18 cellular contexts compared by ENCODE assay signal in genomic region chr2:229417176-229417575, GRCh38.
DNase-seq lines count a peak whose midpoint lies in the region; ATAC-seq and TF ChIP-seq lines count a peak whose summit lies in the region.
"Had no signal": no experiment of that assay in that cellular context is flagged by ENCODE, and none has a peak within 500 bp of the region (broad histone marks: within the 10 kb centered on the region; RNA-seq: fewer than 3 reads in every experiment).

No MANE protein-coding gene starts in this region.

- H3K27me3 ChIP-seq in heart right ventricle (no peaks in the 10 kb centered on the region), sigmoid colon (no peaks in the 10 kb centered on the region), vagina (no peaks in the 10 kb centered on the region)

- no peak for DNase-seq in heart right ventricle
- DNase-seq in cardiac septum (ENCODE audit: low spot score): no peak
- peak; percentile 67 for DNase-seq in fibroblast of pulmonary artery (ENCODE audit: low read depth)
- DNase-seq in sigmoid colon: no peak
- no peak for DNase-seq in vagina (ENCODE audit: extremely low spot score in 2 of 2)
- no peak for DNase-seq in HuH-7 (ENCODE audit: low spot score)
- DNase-seq in NCI-H2227 treated with DMSO at 0.1 percent for 48 hours (lab: John Stamatoyannopoulos, UW): no peak
- no peak for DNase-seq in cortex of kidney (lab: John Stamatoyannopoulos, UW)
- DNase-seq: activated CD4-positive, alpha-beta T cell treated with anti-CD3 and anti-CD28 coated beads, Interleukin-2, amount 50 U/mL, for 48 hours; activated naive CD8-positive, alpha-beta T cell treated with anti-CD3 and anti-CD28 coated beads, Interleukin-2, amount 10 ng/mL, durations not matched to agents 7 days and 5 days; activated T-cell treated with anti-CD3 and anti-CD28 coated beads, Interleukin-2, amount 50 U/mL, for 1 hour; islet precursor cell; NCI-H2171; NK-92 treated with Interleukin-12 subunit alpha and Interleukin-12 subunit beta, amount 100 ng/mL, for 24 hours; T-cell had no signal

- no peaks in the 10 kb centered on the region for H3K36me3 ChIP-seq in heart right ventricle
- H3K36me3 ChIP-seq in sigmoid colon: no peaks in the 10 kb centered on the region
- no peaks in the 10 kb centered on the region for H3K36me3 ChIP-seq in vagina

- TF ChIP-seq EP300 in sigmoid colon (IDR thresholded peaks at IDR 0.05): no peak

- H3K4me3 ChIP-seq in heart right ventricle (no peak overlapping the region), fibroblast of pulmonary artery (replicated peaks; ENCODE audit: low read depth, low read length) (no peak overlapping the region), sigmoid colon (no peak overlapping the region), vagina (no peak overlapping the region)
- H3K4me3 ChIP-seq: K562, skin epidermis had no signal

- TF ChIP-seq POLR2A in sigmoid colon (IDR thresholded peaks at IDR 0.05) (no peak), vagina (IDR thresholded peaks at IDR 0.05) (no peak)

- TF ChIP-seq CTCF in heart right ventricle (IDR thresholded peaks at IDR 0.05): no peak
- TF ChIP-seq CTCF in fibroblast of pulmonary artery (IDR thresholded peaks at IDR 0.05; ENCODE audit: low read length, missing control alignments): no peak
- no peak for TF ChIP-seq CTCF in sigmoid colon (IDR thresholded peaks at IDR 0.05)
- no peak for TF ChIP-seq CTCF in vagina (IDR thresholded peaks at IDR 0.05)

- H3K27ac ChIP-seq in heart right ventricle: peak overlapping the region in 9 of 10 donors; percentile 36 to 74 (median 56)
- peak overlapping the region; percentile 54 to 76 (median 66) for H3K27ac ChIP-seq in sigmoid colon
- peak overlapping the region; percentile 72 for H3K27ac ChIP-seq in vagina

- 45 to 46% methylated on average over 8 of the region's 8 CpGs for WGBS in heart right ventricle, 2 donors
- 74 to 75% methylated on average over 8 of the region's 8 CpGs for WGBS in sigmoid colon, 2 donors

- no peak for ATAC-seq in heart right ventricle
- ATAC-seq: K562; stimulated activated effector memory CD8-positive, alpha-beta T cell treated with anti-CD3 and anti-CD28 coated beads, Interleukin-12 subunit alpha, Interleukin-12 subunit beta, amount 100 ng/mL, for 72 hours; T-cell had no signal

- H3K9me3 ChIP-seq in heart right ventricle: peaks cover 0 to 7% (median 0%) of the 10 kb centered on the region in 11 donors
- H3K9me3 ChIP-seq in sigmoid colon: no peaks in the 10 kb centered on the region
- no peaks in the 10 kb centered on the region for H3K9me3 ChIP-seq in vagina

- intact Hi-C loops in heart right ventricle (cut with DNase I) (no loop called here), cardiac septum (cut with DNase I) (loop anchor here (2.0 kb wide), 1 partner anchor 24 kb away; no protein-coding TSS in a partner anchor), sigmoid colon (cut with DNase I) (loop anchor here (10.0 kb wide), 1 partner anchor 142 kb away; the partner anchor contains the start of gene PID1), vagina (cut with DNase I) (no loop called here)

- H3K4me1 ChIP-seq in heart right ventricle (peaks cover 0 to 43% (median 4%) of the 10 kb centered on the region in 9 donors), sigmoid colon (peaks cover 0 to 9% (median 7%) of the 10 kb centered on the region in 4 donors), vagina (peaks cover 15% of the 10 kb centered on the region)

Comparison
In these comparisons a context has a peak if more than half of its experiments do, and no peak if none do; other contexts are left out.
1. intact Hi-C loops: an anchor here in cardiac septum (2.0 kb wide) and sigmoid colon (10.0 kb wide); none called in heart right ventricle and vagina.